ENCODE assay signal across 16 cellular contexts in genomic region chr10:35613107-35613440, GRCh38. TPM values are rescaled to one million over a fixed set of nuclear protein-coding genes. Genes with fewer than 3 reads are reported as not detected.
A peak's percentile ranks its signal among the peaks of the same experiment; 100 is the strongest.
DNase-seq lines count a peak whose midpoint lies in the region; ATAC-seq and TF ChIP-seq lines count a peak whose summit lies in the region.
"Had no signal": no experiment of that assay in that cellular context is flagged by ENCODE, and none has a peak within 500 bp of the region (broad histone marks: within the 10 kb centered on the region; RNA-seq: fewer than 3 reads in every experiment).

No MANE protein-coding gene starts in this region.

- no peaks in the 10 kb centered on the region for H3F3A ChIP-seq in GM23338 (replicated peaks; ENCODE audit: low read depth)

- no peak overlapping the region for H3K9ac ChIP-seq in liver (ENCODE audit: low read depth in 1 of 2, low read length in 2 of 2)
- H3K9ac ChIP-seq: GM23248 had no signal

- WGBS in liver: 53% methylated on average over 2 of the region's 2 CpGs

- DNase-seq in GM23338 (ENCODE audit: low spot score): no peak
- no peak for DNase-seq in WERI-Rb-1
- no peak for DNase-seq in Peyer's patch
- no peak for DNase-seq in NCI-H1105 (lab: John Stamatoyannopoulos, UW)
- DNase-seq: 8988T; C1 segment of cervical spinal cord; CD8-positive, alpha-beta T cell; DMS153; DND-41; GM23248; H9 had no signal

- no peaks in the 10 kb centered on the region for H3K4me1 ChIP-seq in GM23338 (ENCODE audit: insufficient read depth)
- H3K4me1 ChIP-seq in liver (ENCODE audit: control insufficient read depth in 4 of 4, insufficient read depth in 4 of 4, low read length in 3 of 4): peaks cover 0 to 13% (median 7%) of the 10 kb centered on the region in 4 donors
- H3K4me1 ChIP-seq in Peyer's patch: peaks cover 0 to 4% (median 0%) of the 10 kb centered on the region in 4 donors
- H3K4me1 ChIP-seq: A549 had no signal

- no peaks in the 10 kb centered on the region for H4K20me1 ChIP-seq in GM23338 (replicated peaks; ENCODE audit: insufficient read depth)

- H3K27me3 ChIP-seq in GM23338 (ENCODE audit: insufficient read depth) (peaks cover 13% of the 10 kb centered on the region), WERI-Rb-1 (ENCODE audit: insufficient read depth, low read depth, severe bottlenecking) (no peaks in the 10 kb centered on the region), liver (ENCODE audit: control insufficient read depth in 4 of 4, insufficient read depth in 4 of 4, low read length in 3 of 4) (no peaks in the 10 kb centered on the region), Peyer's patch (peaks cover 0 to 5% of the 10 kb centered on the region in 2 donors)

- no peaks in the 10 kb centered on the region for H3K9me2 ChIP-seq in GM23338 (ENCODE audit: insufficient read depth)

- ATAC-seq in GM23338 (no peak), GM21367 (IDR thresholded peaks at IDR 0.05; ENCODE audit: unreplicated experiment) (no peak)
- ATAC-seq: CD8-positive, alpha-beta T cell had no signal

- H3K27ac ChIP-seq in GM23338 (ENCODE audit: low read depth) (no peak overlapping the region), WERI-Rb-1 (peak overlapping the region; percentile 51; the same call in 1 of the 2 replicates), liver (ENCODE audit: low read depth in 1 of 2, low read length in 2 of 2) (no peak overlapping the region), Peyer's patch (no peak overlapping the region)
- H3K27ac ChIP-seq: A549, GM23248 had no signal

- no peaks in the 10 kb centered on the region for H3K79me2 ChIP-seq in GM23338 (replicated peaks; ENCODE audit: insufficient read depth)

- no peak overlapping the region for H3K4me3 Mint-ChIP-seq in GM23338
- H3K4me3 Mint-ChIP-seq: CD8-positive, alpha-beta T cell; H9 had no signal

- H2AFZ ChIP-seq in GM23338: peak overlapping the region; percentile 38; the same call in 1 of the 2 replicates
- H2AFZ ChIP-seq: GM23248 had no signal

- peaks cover 17% of the 10 kb centered on the region for H3K36me3 Mint-ChIP-seq in GM23338 (ENCODE audit: low read depth)
- H3K36me3 Mint-ChIP-seq: CD8-positive, alpha-beta T cell had no signal

- no peak for TF ChIP-seq POLR2A in Peyer's patch (IDR thresholded peaks at IDR 0.05)

- H3K9me3 Mint-ChIP-seq in GM23338: peaks cover 23% of the 10 kb centered on the region
- H3K9me3 Mint-ChIP-seq: CD8-positive, alpha-beta T cell had no signal

- H3K36me3 ChIP-seq in GM23338 (ENCODE audit: insufficient read depth) (no peaks in the 10 kb centered on the region), WERI-Rb-1 (no peaks in the 10 kb centered on the region), liver (ENCODE audit: control insufficient read depth in 4 of 4, insufficient read depth in 3 of 4, low read depth in 1 of 4, low read length in 3 of 4) (no peaks in the 10 kb centered on the region), Peyer's patch (no peaks in the 10 kb centered on the region)

- no peak overlapping the region for H3K27ac Mint-ChIP-seq in GM23338
- H3K27ac Mint-ChIP-seq: CD8-positive, alpha-beta T cell; H9 had no signal

- H3K9me3 ChIP-seq in WERI-Rb-1 (ENCODE audit: severe bottlenecking): no peaks in the 10 kb centered on the region
- no peaks in the 10 kb centered on the region for H3K9me3 ChIP-seq in liver (ENCODE audit: control insufficient read depth in 4 of 4, low read length in 3 of 4)
- no peaks in the 10 kb centered on the region for H3K9me3 ChIP-seq in Peyer's patch

- no peak for TF ChIP-seq RAD21 in liver (IDR thresholded peaks at IDR 0.05)

- no peak for TF ChIP-seq CTCF in GM23338 (conservative IDR thresholded peaks at IDR 0.05; ENCODE audit: low read depth in 2 of 2)
- TF ChIP-seq CTCF in WERI-Rb-1 (IDR thresholded peaks at IDR 0.05; ENCODE audit: low read depth, low read length): no peak
- no peak for TF ChIP-seq CTCF in liver (IDR thresholded peaks at IDR 0.05; ENCODE audit: low read depth, low read length, missing input control)
- no peak for TF ChIP-seq CTCF in Peyer's patch (IDR thresholded peaks at IDR 0.05)

- H3K4me2 ChIP-seq in GM23338: no peak overlapping the region
- H3K4me2 ChIP-seq: A549 had no signal

- no peaks in the 10 kb centered on the region for H3K4me1 Mint-ChIP-seq in GM23338

- H3K27me3 Mint-ChIP-seq in GM23338 (ENCODE audit: insufficient read depth, low read depth, poor library complexity): peaks cover 3% of the 10 kb centered on the region

- no peak overlapping the region for H3K4me3 ChIP-seq in GM23338
- peak overlapping the region; percentile 14 for H3K4me3 ChIP-seq in WERI-Rb-1 (ENCODE audit: low read depth, low read length)
- H3K4me3 ChIP-seq in liver (ENCODE audit: low read depth in 1 of 3, low read length in 3 of 3): no peak overlapping the region
- no peak overlapping the region for H3K4me3 ChIP-seq in Peyer's patch
- H3K4me3 ChIP-seq: A549, GM23248 had no signal

TF ChIP-seq in liver, 16 proteins besides CTCF, POLR2A, EP300 and RAD21:
- TF ChIP-seq GABPA (IDR thresholded peaks at IDR 0.05 in 1 of 2, conservative IDR thresholded peaks at IDR 0.05 in 1 of 2): no peak
- no peak for TF ChIP-seq JUND (IDR thresholded peaks at IDR 0.05)
- no peak for TF ChIP-seq EGR1 (IDR thresholded peaks at IDR 0.05; ENCODE audit: low read depth in 2 of 2)
- TF ChIP-seq SP1 (IDR thresholded peaks at IDR 0.05): peak; percentile 47

RNA-seq across cellular contexts. Expression of gene GJD4, which starts 7.9 kb away (rescaled TPM):
- 0.35 TPM in 1 of 2 replicates, not detected in the other for total RNA-seq in GM23338 (2014; rRNA removed; shearing (Covaris generic))
- polyA plus RNA-seq in GM23338 (2016; fragmentation: Nextera tagmentation; extraction: Ambion mirVana) (not detected in 2 replicates), liver (not detected)
- total RNA-seq in liver (not detected), Peyer's patch (not detected)
- total RNA-seq: CD8-positive, alpha-beta T cell; GM23248; H4; H9 had no signal
- polyA plus RNA-seq: A549, BJ, GM23248 had no signal

RNA-seq across cellular contexts. Expression of gene FZD8, which starts 29.0 kb away (rescaled TPM):
- 7.9 and 8.7 TPM in 2 replicates for total RNA-seq in GM23338 (2014; rRNA removed; shearing (Covaris generic))
- polyA plus RNA-seq in GM23338 (2016; fragmentation: Nextera tagmentation; extraction: Ambion mirVana) (0.47 and 0.99 TPM in 2 replicates), liver (1 to 10 TPM in 1 of 2 donors, under 1 TPM in 1; 0.25 to 2.4 TPM)
- total RNA-seq in liver (1 to 10 TPM; 3.5 to 5.4 TPM), Peyer's patch (1 to 10 TPM in 2 of 4 donors, under 1 TPM in 2; 0.70 to 2.2 (median 1.2) TPM)
